Comparison of ENCODE assay signal across 8 cellular contexts in genomic region chr11:64186205-64187165, GRCh38. TPM values are rescaled to one million over a fixed set of nuclear protein-coding genes. Genes with fewer than 3 reads are reported as not detected.
DNase-seq lines count a peak whose midpoint lies in the region; ATAC-seq lines count a peak whose summit lies in the region.

No MANE protein-coding gene starts in this region.

- no peaks in the 10 kb centered on the region for H3K27me3 Mint-ChIP-seq in CD4-positive, CD25-positive, alpha-beta regulatory T cell
- no peaks in the 10 kb centered on the region for H3K27me3 Mint-ChIP-seq in activated T-cell treated with anti-CD3 and anti-CD28 coated beads, Interleukin-2, amount 50 U/mL, for 72 hours (ENCODE audit: low read depth)

- H3K9me3 ChIP-seq in CD4-positive, CD25-positive, alpha-beta regulatory T cell (ENCODE audit: control insufficient read depth in 2 of 2, low read length in 2 of 2) = no peaks in the 10 kb centered on the region
- H3K9me3 ChIP-seq in mesodermal cell (ENCODE audit: control insufficient read depth, low read length) = no peaks in the 10 kb centered on the region

- peaks cover 32% of the 10 kb centered on the region for H3K4me1 ChIP-seq in CD4-positive, CD25-positive, alpha-beta regulatory T cell (ENCODE audit: control insufficient read depth, insufficient read depth, low read length, poor library complexity, severe bottlenecking)
- H3K4me1 ChIP-seq in mesodermal cell (ENCODE audit: control insufficient read depth, insufficient read depth, low read length, poor library complexity, severe bottlenecking) = peaks cover 10% of the 10 kb centered on the region

- DNase-seq in CD4-positive, CD25-positive, alpha-beta regulatory T cell = peak in 2 of 3 donors; percentile 35 to 79
- DNase-seq in activated T-cell treated with anti-CD3 and anti-CD28 coated beads, Interleukin-2, amount 50 U/mL, for 72 hours = peak; percentile 56 to 69
- DNase-seq in NCI-H446 treated with DMSO at 0.1 percent for 48 hours (lab: John Stamatoyannopoulos, UW) (no peak), AML-193 (lab: John Stamatoyannopoulos, UW) (no peak), cerebellum (ENCODE audit: low spot score) (no peak)
- no peak for DNase-seq in activated CD4-positive, CD25-positive, alpha-beta regulatory T cell (lab: John Stamatoyannopoulos, UW)

- H3K4me3 Mint-ChIP-seq in CD4-positive, CD25-positive, alpha-beta regulatory T cell = peak overlapping the region; percentile 91 to 99 (median 96)
- peak overlapping the region; percentile 85 to 94 for H3K4me3 Mint-ChIP-seq in activated T-cell treated with anti-CD3 and anti-CD28 coated beads, Interleukin-2, amount 50 U/mL, for 72 hours

- no peaks in the 10 kb centered on the region for H3K27me3 ChIP-seq in CD4-positive, CD25-positive, alpha-beta regulatory T cell (ENCODE audit: control insufficient read depth, insufficient read depth, low read length)

- WGBS in mesodermal cell (ENCODE audit: insufficient coverage in 2 of 2), 2 experiments = 1 to 2% methylated on average over 42 to 48 of the region's 90 CpGs

- peaks cover 6% of the 10 kb centered on the region for H3K36me3 ChIP-seq in CD4-positive, CD25-positive, alpha-beta regulatory T cell (ENCODE audit: control insufficient read depth, insufficient read depth, low read length)
- peaks cover 33% of the 10 kb centered on the region for H3K36me3 ChIP-seq in mesodermal cell (ENCODE audit: control insufficient read depth, insufficient read depth, low read length)

- no peaks in the 10 kb centered on the region for H3K36me3 Mint-ChIP-seq in CD4-positive, CD25-positive, alpha-beta regulatory T cell
- peaks cover 3 to 10% of the 10 kb centered on the region in 2 donors for H3K36me3 Mint-ChIP-seq in activated T-cell treated with anti-CD3 and anti-CD28 coated beads, Interleukin-2, amount 50 U/mL, for 72 hours (ENCODE audit: insufficient read depth in 2 of 2)

- H3K4me1 Mint-ChIP-seq in CD4-positive, CD25-positive, alpha-beta regulatory T cell = peaks cover 0 to 52% (median 16%) of the 10 kb centered on the region in 4 donors
- peaks cover 54% of the 10 kb centered on the region for H3K4me1 Mint-ChIP-seq in activated T-cell treated with anti-CD3 and anti-CD28 coated beads, Interleukin-2, amount 50 U/mL, for 72 hours (ENCODE audit: low read depth)

- no peak overlapping the region for H3K27ac ChIP-seq in CD4-positive, CD25-positive, alpha-beta regulatory T cell (ENCODE audit: insufficient read depth, low read length, poor library complexity, severe bottlenecking)
- peak overlapping the region; percentile 92 for H3K27ac ChIP-seq in mesodermal cell (ENCODE audit: low read depth, low read length, severe bottlenecking)

- no peaks in the 10 kb centered on the region for H3K9me3 Mint-ChIP-seq in CD4-positive, CD25-positive, alpha-beta regulatory T cell
- H3K9me3 Mint-ChIP-seq in activated T-cell treated with anti-CD3 and anti-CD28 coated beads, Interleukin-2, amount 50 U/mL, for 72 hours = no peaks in the 10 kb centered on the region

- peak overlapping the region; percentile 89 to 100 (median 98) for H3K27ac Mint-ChIP-seq in CD4-positive, CD25-positive, alpha-beta regulatory T cell
- H3K27ac Mint-ChIP-seq in activated T-cell treated with anti-CD3 and anti-CD28 coated beads, Interleukin-2, amount 50 U/mL, for 72 hours = peak overlapping the region; percentile 93

- ATAC-seq in CD4-positive, CD25-positive, alpha-beta regulatory T cell (ENCODE audit: low read depth in 2 of 2) = no peak
- ATAC-seq in HG03196 (IDR thresholded peaks at IDR 0.05; ENCODE audit: unreplicated experiment) = peak; percentile 2
- no peak for ATAC-seq in activated T-cell treated with anti-CD3 and anti-CD28 coated beads, Interleukin-2, amount 50 U/mL, for 72 hours (replicated peaks in 1 of 2)

- no peak overlapping the region for H3K4me3 ChIP-seq in CD4-positive, CD25-positive, alpha-beta regulatory T cell (ENCODE audit: low read depth, low read length)
- H3K4me3 ChIP-seq in mesodermal cell (ENCODE audit: extremely low read depth, insufficient read depth, low read length, poor library complexity, severe bottlenecking) = no peak overlapping the region

RNA-seq across cellular contexts. Expression of gene STIP1, which starts 0.5 kb away (rescaled TPM):
- total RNA-seq in CD4-positive, CD25-positive, alpha-beta regulatory T cell = 57.8 TPM
- 10 to 100 TPM; 62.8 to 72.3 (median 64.8) TPM for polyA plus RNA-seq in CD4-positive, CD25-positive, alpha-beta regulatory T cell
- 100 to 1,000 TPM; 246 to 256 TPM for total RNA-seq in activated T-cell treated with anti-CD3 and anti-CD28 coated beads, Interleukin-2, amount 50 U/mL, for 72 hours
- polyA plus RNA-seq in mesodermal cell (2013, experiment 1 of 2) = 235 TPM
- polyA plus RNA-seq in mesodermal cell (2013, experiment 2 of 2) = 216 TPM
- total RNA-seq in cerebellum = 72.8 TPM

RNA-seq across cellular contexts. Expression of gene FERMT3, which starts 20.0 kb away (rescaled TPM):
- 156 TPM for total RNA-seq in CD4-positive, CD25-positive, alpha-beta regulatory T cell
- 100 to 1,000 TPM; 151 to 183 (median 175) TPM for polyA plus RNA-seq in CD4-positive, CD25-positive, alpha-beta regulatory T cell
- total RNA-seq in activated T-cell treated with anti-CD3 and anti-CD28 coated beads, Interleukin-2, amount 50 U/mL, for 72 hours = 100 to 1,000 TPM; 158 to 164 TPM
- 6.5 TPM for polyA plus RNA-seq in mesodermal cell (2013, experiment 1 of 2)
- polyA plus RNA-seq in mesodermal cell (2013, experiment 2 of 2) = 4.5 TPM
- 1.5 TPM for total RNA-seq in cerebellum

RNA-seq across cellular contexts. Expression of gene MACROD1, which starts 20.6 kb away (rescaled TPM):
- total RNA-seq in CD4-positive, CD25-positive, alpha-beta regulatory T cell = 5.6 TPM
- polyA plus RNA-seq in CD4-positive, CD25-positive, alpha-beta regulatory T cell = 10 to 100 TPM in 1 of 4 donors, 1 to 10 TPM in 3; 5.3 to 12.7 (median 7.0) TPM
- 10 to 100 TPM; 17.4 to 18.4 TPM for total RNA-seq in activated T-cell treated with anti-CD3 and anti-CD28 coated beads, Interleukin-2, amount 50 U/mL, for 72 hours
- 28.3 TPM for polyA plus RNA-seq in mesodermal cell (2013, experiment 1 of 2)
- 20.0 TPM for polyA plus RNA-seq in mesodermal cell (2013, experiment 2 of 2)
- total RNA-seq in cerebellum = 6.9 TPM

RNA-seq across cellular contexts. Expression of gene TRPT1, which starts 39.5 kb away (rescaled TPM):
- total RNA-seq in CD4-positive, CD25-positive, alpha-beta regulatory T cell = 14.6 TPM
- 10 to 100 TPM; 33.2 to 37.0 (median 35.3) TPM for polyA plus RNA-seq in CD4-positive, CD25-positive, alpha-beta regulatory T cell
- total RNA-seq in activated T-cell treated with anti-CD3 and anti-CD28 coated beads, Interleukin-2, amount 50 U/mL, for 72 hours = 10 to 100 TPM; 19.7 to 25.5 TPM
- polyA plus RNA-seq in mesodermal cell (2013, experiment 1 of 2) = 55.6 TPM
- 42.1 TPM for polyA plus RNA-seq in mesodermal cell (2013, experiment 2 of 2)
- total RNA-seq in cerebellum = 10.3 TPM

RNA-seq across cellular contexts. Expression of gene NUDT22, which starts 39.6 kb away (rescaled TPM):
- total RNA-seq in CD4-positive, CD25-positive, alpha-beta regulatory T cell = 43.1 TPM
- polyA plus RNA-seq in CD4-positive, CD25-positive, alpha-beta regulatory T cell = 10 to 100 TPM; 35.8 to 46.9 (median 40.7) TPM
- total RNA-seq in activated T-cell treated with anti-CD3 and anti-CD28 coated beads, Interleukin-2, amount 50 U/mL, for 72 hours = 10 to 100 TPM; 78.6 to 92.9 TPM
- 35.6 TPM for polyA plus RNA-seq in mesodermal cell (2013, experiment 1 of 2)
- 26.4 TPM for polyA plus RNA-seq in mesodermal cell (2013, experiment 2 of 2)
- total RNA-seq in cerebellum = 12.4 TPM

Comparison
In these comparisons a context has a peak if more than half of its experiments do, and no peak if none do; other contexts are left out.
1. DNase-seq: peak in CD4-positive, CD25-positive, alpha-beta regulatory T cell (2 of 3) and activated T-cell treated with anti-CD3 and anti-CD28 coated beads, Interleukin-2, amount 50 U/mL, for 72 hours (2 of 2); none in NCI-H446 treated with DMSO at 0.1 percent for 48 hours (single experiment), AML-193 (0 of 2), cerebellum (single experiment) and activated CD4-positive, CD25-positive, alpha-beta regulatory T cell (0 of 4).
2. RNA of gene FERMT3, which starts 20.0 kb away (total RNA-seq): 158 to 164 TPM in activated T-cell treated with anti-CD3 and anti-CD28 coated beads, Interleukin-2, amount 50 U/mL, for 72 hours and 156 TPM in CD4-positive, CD25-positive, alpha-beta regulatory T cell (single experiment); 1.5 TPM in cerebellum (single experiment); every median in the first group is over 10 times any median in the second.